Comparison of ENCODE assay signal across 5 cellular contexts in the genomic region with DNA sequence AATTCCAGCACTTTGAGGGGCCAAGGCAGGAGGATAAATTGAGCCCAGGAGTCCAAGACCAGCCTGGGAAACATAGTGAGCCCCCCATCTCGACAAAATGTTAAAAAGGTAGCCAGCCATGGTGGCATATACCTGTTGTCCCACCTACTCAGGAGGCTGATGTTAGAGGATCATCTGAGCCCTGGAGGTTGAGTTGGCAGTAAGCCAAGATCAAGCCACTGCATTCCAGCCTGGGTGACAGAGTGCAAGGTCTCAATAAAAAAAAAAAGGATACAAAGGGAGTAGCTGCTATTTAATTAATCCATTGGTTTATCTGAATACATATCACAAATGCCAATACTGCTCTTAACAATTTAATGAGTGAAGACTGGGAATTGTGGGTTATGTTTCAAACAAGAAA.
A peak's percentile ranks its signal among the peaks of the same experiment; 100 is the strongest.
TF ChIP-seq lines count a peak whose summit lies in the region.

No MANE protein-coding gene starts in this region.

TF ChIP-seq in SK-N-SH, 30 proteins besides CTCF, POLR2A, EP300 and RAD21:
- TF ChIP-seq SIN3A (IDR thresholded peaks at IDR 0.05; ENCODE audit: borderline replicate concordance, low read depth, low read length), result no peak
- TF ChIP-seq POLR2AphosphoS5 (IDR thresholded peaks at IDR 0.05; ENCODE audit: low read depth, low read length), result no peak
- peak; percentile 12; the same call in 1 of the 2 replicates for TF ChIP-seq NFIC (IDR thresholded peaks at IDR 0.05; ENCODE audit: borderline replicate concordance)
- TF ChIP-seq GATA2 (CRISPR knock-in tag; IDR thresholded peaks at IDR 0.05), result no peak

TF ChIP-seq in SK-N-SH treated with all-trans-retinoic acid at 6 μM for 48 hours, 23 proteins besides CTCF, POLR2A, EP300 and RAD21 (continues in another document):
- TF ChIP-seq ZNF70 (CRISPR knock-in tag; IDR thresholded peaks at IDR 0.05), result no peak
- TF ChIP-seq, protein P1, sequence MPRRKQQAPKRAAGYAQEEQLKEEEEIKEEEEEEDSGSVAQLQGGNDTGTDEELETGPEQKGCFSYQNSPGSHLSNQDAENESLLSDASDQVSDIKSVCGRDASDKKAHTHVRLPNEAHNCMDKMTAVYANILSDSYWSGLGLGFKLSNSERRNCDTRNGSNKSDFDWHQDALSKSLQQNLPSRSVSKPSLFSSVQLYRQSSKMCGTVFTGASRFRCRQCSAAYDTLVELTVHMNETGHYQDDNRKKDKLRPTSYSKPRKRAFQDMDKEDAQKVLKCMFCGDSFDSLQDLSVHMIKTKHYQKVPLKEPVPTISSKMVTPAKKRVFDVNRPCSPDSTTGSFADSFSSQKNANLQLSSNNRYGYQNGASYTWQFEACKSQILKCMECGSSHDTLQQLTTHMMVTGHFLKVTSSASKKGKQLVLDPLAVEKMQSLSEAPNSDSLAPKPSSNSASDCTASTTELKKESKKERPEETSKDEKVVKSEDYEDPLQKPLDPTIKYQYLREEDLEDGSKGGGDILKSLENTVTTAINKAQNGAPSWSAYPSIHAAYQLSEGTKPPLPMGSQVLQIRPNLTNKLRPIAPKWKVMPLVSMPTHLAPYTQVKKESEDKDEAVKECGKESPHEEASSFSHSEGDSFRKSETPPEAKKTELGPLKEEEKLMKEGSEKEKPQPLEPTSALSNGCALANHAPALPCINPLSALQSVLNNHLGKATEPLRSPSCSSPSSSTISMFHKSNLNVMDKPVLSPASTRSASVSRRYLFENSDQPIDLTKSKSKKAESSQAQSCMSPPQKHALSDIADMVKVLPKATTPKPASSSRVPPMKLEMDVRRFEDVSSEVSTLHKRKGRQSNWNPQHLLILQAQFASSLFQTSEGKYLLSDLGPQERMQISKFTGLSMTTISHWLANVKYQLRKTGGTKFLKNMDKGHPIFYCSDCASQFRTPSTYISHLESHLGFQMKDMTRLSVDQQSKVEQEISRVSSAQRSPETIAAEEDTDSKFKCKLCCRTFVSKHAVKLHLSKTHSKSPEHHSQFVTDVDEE (CRISPR knock-in tag; IDR thresholded peaks at IDR 0.05), result no peak
- TF ChIP-seq TOX (CRISPR knock-in tag; IDR thresholded peaks at IDR 0.05; ENCODE audit: borderline replicate concordance), result no peak
- TF ChIP-seq SNAI2 (CRISPR knock-in tag; IDR thresholded peaks at IDR 0.05), result no peak
- TF ChIP-seq, protein P2, sequence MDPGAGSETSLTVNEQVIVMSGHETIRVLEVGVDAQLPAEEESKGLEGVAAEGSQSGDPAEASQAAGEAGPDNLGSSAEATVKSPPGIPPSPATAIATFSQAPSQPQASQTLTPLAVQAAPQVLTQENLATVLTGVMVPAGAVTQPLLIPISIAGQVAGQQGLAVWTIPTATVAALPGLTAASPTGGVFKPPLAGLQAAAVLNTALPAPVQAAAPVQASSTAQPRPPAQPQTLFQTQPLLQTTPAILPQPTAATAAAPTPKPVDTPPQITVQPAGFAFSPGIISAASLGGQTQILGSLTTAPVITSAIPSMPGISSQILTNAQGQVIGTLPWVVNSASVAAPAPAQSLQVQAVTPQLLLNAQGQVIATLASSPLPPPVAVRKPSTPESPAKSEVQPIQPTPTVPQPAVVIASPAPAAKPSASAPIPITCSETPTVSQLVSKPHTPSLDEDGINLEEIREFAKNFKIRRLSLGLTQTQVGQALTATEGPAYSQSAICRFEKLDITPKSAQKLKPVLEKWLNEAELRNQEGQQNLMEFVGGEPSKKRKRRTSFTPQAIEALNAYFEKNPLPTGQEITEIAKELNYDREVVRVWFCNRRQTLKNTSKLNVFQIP (CRISPR knock-in tag; IDR thresholded peaks at IDR 0.05; ENCODE audit: borderline replicate concordance, low read depth), result no peak
- no peak for TF ChIP-seq ZNF565 (CRISPR knock-in tag; conservative IDR thresholded peaks at IDR 0.05; ENCODE audit: low read depth)
- TF ChIP-seq ISL1 (CRISPR knock-in tag; IDR thresholded peaks at IDR 0.05), result no peak
- TF ChIP-seq PPARA (CRISPR knock-in tag; IDR thresholded peaks at IDR 0.05; ENCODE audit: borderline replicate concordance), result no peak

TF ChIP-seq in HepG2, 621 proteins besides CTCF, POLR2A, EP300 and RAD21 (continues in another document):
- TF ChIP-seq ZMYM4 (CRISPR knock-in tag; IDR thresholded peaks at IDR 0.05), result no peak
- TF ChIP-seq HNRNPK (IDR thresholded peaks at IDR 0.05; ENCODE audit: low read depth, low read length, poor library complexity, severe bottlenecking), result no peak
- TF ChIP-seq STAT5B (CRISPR knock-in tag; IDR thresholded peaks at IDR 0.05), result no peak
- TF ChIP-seq TARDBP (CRISPR knock-in tag; IDR thresholded peaks at IDR 0.05), result no peak
- TF ChIP-seq, protein P3, sequence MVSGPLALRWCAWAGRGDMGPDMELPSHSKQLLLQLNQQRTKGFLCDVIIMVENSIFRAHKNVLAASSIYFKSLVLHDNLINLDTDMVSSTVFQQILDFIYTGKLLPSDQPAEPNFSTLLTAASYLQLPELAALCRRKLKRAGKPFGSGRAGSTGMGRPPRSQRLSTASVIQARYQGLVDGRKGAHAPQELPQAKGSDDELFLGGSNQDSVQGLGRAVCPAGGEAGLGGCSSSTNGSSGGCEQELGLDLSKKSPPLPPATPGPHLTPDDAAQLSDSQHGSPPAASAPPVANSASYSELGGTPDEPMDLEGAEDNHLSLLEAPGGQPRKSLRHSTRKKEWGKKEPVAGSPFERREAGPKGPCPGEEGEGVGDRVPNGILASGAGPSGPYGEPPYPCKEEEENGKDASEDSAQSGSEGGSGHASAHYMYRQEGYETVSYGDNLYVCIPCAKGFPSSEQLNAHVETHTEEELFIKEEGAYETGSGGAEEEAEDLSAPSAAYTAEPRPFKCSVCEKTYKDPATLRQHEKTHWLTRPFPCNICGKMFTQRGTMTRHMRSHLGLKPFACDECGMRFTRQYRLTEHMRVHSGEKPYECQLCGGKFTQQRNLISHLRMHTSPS (CRISPR knock-in tag; IDR thresholded peaks at IDR 0.05; ENCODE audit: low read depth), result no peak
- TF ChIP-seq, protein P4, sequence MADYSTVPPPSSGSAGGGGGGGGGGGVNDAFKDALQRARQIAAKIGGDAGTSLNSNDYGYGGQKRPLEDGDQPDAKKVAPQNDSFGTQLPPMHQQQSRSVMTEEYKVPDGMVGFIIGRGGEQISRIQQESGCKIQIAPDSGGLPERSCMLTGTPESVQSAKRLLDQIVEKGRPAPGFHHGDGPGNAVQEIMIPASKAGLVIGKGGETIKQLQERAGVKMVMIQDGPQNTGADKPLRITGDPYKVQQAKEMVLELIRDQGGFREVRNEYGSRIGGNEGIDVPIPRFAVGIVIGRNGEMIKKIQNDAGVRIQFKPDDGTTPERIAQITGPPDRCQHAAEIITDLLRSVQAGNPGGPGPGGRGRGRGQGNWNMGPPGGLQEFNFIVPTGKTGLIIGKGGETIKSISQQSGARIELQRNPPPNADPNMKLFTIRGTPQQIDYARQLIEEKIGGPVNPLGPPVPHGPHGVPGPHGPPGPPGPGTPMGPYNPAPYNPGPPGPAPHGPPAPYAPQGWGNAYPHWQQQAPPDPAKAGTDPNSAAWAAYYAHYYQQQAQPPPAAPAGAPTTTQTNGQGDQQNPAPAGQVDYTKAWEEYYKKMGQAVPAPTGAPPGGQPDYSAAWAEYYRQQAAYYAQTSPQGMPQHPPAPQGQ (CRISPR knock-in tag; IDR thresholded peaks at IDR 0.05; ENCODE audit: borderline replicate concordance), result no peak
- TF ChIP-seq, protein P5, sequence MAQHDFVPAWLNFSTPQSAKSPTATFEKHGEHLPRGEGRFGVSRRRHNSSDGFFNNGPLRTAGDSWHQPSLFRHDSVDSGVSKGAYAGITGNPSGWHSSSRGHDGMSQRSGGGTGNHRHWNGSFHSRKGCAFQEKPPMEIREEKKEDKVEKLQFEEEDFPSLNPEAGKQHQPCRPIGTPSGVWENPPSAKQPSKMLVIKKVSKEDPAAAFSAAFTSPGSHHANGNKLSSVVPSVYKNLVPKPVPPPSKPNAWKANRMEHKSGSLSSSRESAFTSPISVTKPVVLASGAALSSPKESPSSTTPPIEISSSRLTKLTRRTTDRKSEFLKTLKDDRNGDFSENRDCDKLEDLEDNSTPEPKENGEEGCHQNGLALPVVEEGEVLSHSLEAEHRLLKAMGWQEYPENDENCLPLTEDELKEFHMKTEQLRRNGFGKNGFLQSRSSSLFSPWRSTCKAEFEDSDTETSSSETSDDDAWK (CRISPR knock-in tag; IDR thresholded peaks at IDR 0.05), result no peak
- TF ChIP-seq LCORL (IDR thresholded peaks at IDR 0.05), result peak; percentile 70
- TF ChIP-seq LCORL (CRISPR knock-in tag; IDR thresholded peaks at IDR 0.05), result no peak

TF ChIP-seq in Ishikawa, 13 proteins besides CTCF, POLR2A, EP300 and RAD21:
- TF ChIP-seq NFIC (IDR thresholded peaks at IDR 0.05), result peak; percentile 38; the same call in 1 of the 2 replicates
- TF ChIP-seq EGR1 (IDR thresholded peaks at IDR 0.05), result no peak
- no peak for TF ChIP-seq YY1 (IDR thresholded peaks at IDR 0.05; ENCODE audit: low read depth)

TF ChIP-seq in K562, 482 proteins besides CTCF, POLR2A, EP300 and RAD21:
- peak; percentile 60 for TF ChIP-seq NFIC (IDR thresholded peaks at IDR 0.05)
- TF ChIP-seq, protein P6, sequence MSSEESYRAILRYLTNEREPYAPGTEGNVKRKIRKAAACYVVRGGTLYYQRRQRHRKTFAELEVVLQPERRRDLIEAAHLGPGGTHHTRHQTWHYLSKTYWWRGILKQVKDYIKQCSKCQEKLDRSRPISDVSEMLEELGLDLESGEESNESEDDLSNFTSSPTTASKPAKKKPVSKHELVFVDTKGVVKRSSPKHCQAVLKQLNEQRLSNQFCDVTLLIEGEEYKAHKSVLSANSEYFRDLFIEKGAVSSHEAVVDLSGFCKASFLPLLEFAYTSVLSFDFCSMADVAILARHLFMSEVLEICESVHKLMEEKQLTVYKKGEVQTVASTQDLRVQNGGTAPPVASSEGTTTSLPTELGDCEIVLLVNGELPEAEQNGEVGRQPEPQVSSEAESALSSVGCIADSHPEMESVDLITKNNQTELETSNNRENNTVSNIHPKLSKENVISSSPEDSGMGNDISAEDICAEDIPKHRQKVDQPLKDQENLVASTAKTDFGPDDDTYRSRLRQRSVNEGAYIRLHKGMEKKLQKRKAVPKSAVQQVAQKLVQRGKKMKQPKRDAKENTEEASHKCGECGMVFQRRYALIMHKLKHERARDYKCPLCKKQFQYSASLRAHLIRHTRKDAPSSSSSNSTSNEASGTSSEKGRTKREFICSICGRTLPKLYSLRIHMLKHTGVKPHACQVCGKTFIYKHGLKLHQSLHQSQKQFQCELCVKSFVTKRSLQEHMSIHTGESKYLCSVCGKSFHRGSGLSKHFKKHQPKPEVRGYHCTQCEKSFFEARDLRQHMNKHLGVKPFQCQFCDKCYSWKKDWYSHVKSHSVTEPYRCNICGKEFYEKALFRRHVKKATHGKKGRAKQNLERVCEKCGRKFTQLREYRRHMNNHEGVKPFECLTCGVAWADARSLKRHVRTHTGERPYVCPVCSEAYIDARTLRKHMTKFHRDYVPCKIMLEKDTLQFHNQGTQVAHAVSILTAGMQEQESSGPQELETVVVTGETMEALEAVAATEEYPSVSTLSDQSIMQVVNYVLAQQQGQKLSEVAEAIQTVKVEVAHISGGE (CRISPR knock-in tag; IDR thresholded peaks at IDR 0.05), result no peak
- TF ChIP-seq CBFA2T3 (IDR thresholded peaks at IDR 0.05), result no peak
